In genomic region chr4:21514022-21514421, GRCh38 we compare ENCODE assay signal across 27 cellular contexts.
"Had no signal": no experiment of that assay in that cellular context is flagged by ENCODE, and none has a peak within 500 bp of the region (broad histone marks: within the 10 kb centered on the region; RNA-seq: fewer than 3 reads in every experiment).

No MANE protein-coding gene starts in this region.

- H3K36me3 Mint-ChIP-seq: mesothelial cell of epicardium, naive B cell had no signal

- H3K27ac Mint-ChIP-seq: mesothelial cell of epicardium, naive B cell had no signal

- H3K4me1 Mint-ChIP-seq: naive B cell had no signal

- H3K36me3 ChIP-seq: esophagus squamous epithelium, gastrocnemius medialis, heart right ventricle, left lung, lower lobe of right lung had no signal

- H3K4me3 ChIP-seq: coronary artery, dorsolateral prefrontal cortex, esophagus squamous epithelium, gastrocnemius medialis, heart right ventricle, left lung, lower lobe of right lung, mucosa of descending colon had no signal

- FAIRE-seq: colon, islet of Langerhans, keratinocyte had no signal

- H3K9me3 ChIP-seq: esophagus squamous epithelium, gastrocnemius medialis, heart right ventricle, left lung, lower lobe of right lung, mucosa of descending colon had no signal

- H3K27me3 ChIP-seq: dorsolateral prefrontal cortex, esophagus squamous epithelium, gastrocnemius medialis, heart right ventricle, left lung had no signal

- ATAC-seq: esophagus mucosa, gastrocnemius medialis, heart right ventricle, left cardiac atrium, left lung, left ventricle myocardium superior, lower lobe of right lung, mucosa of descending colon had no signal

- H3K9me3 Mint-ChIP-seq: mesothelial cell of epicardium had no signal

- H3K4me3 Mint-ChIP-seq: mesothelial cell of epicardium, naive B cell had no signal

- H3K4me1 ChIP-seq: esophagus squamous epithelium, gastrocnemius medialis, heart right ventricle, left lung, lower lobe of right lung had no signal

- H3K27ac ChIP-seq: coronary artery, dorsolateral prefrontal cortex, epithelial cell of prostate, esophagus squamous epithelium, gastrocnemius medialis, heart right ventricle, left lung, lower lobe of right lung had no signal

- DNase-seq: dermis blood vessel endothelial cell; dorsolateral prefrontal cortex; effector CD4-positive, alpha-beta T cell; effector memory CD4-positive, alpha-beta T cell; erythroblast; esophagus squamous epithelium; foreskin fibroblast; foreskin melanocyte; gastrocnemius medialis; glutamatergic neuron; head of caudate nucleus; heart right ventricle; hippocampal formation; left cardiac atrium; left lung; left ventricle myocardium superior; lower lobe of right lung; mesenchymal stem cell; mucosa of descending colon; naive B cell had no signal
